Comparison of ENCODE assay signal across 10 cellular contexts in the genomic region with DNA sequence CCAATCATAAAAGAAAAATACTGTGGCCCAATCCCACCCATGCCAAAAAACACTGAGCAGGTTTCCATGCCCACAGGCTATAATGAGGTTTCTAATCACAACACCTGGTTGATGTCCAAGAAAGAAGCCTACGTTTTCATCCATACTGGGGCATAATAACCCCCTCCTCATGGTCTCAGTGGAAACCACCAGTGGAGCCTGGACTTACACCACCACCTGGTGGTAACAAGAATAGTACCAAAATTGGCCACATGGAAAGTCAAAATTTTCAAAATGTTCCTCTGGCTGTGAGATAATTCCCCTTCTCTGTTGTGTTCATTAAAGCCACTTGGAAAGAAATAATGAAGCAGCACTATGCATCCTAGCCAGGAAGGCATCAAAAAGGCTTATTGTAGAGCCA.
DNase-seq lines count a peak whose midpoint lies in the region; ATAC-seq and TF ChIP-seq lines count a peak whose summit lies in the region.
"Had no signal": no experiment of that assay in that cellular context is flagged by ENCODE, and none has a peak within 500 bp of the region (broad histone marks: within the 10 kb centered on the region; RNA-seq: fewer than 3 reads in every experiment).

No MANE protein-coding gene starts in this region.

- TF ChIP-seq CTCF in A673 (conservative IDR thresholded peaks at IDR 0.05; ENCODE audit: low read depth, low read length) (peak; percentile 30; the same call in 1 of the 2 replicates), GM12873 (IDR thresholded peaks at IDR 0.05; ENCODE audit: insufficient read depth, low read depth, low read length, missing control alignments) (peak; percentile 42), NB4 (IDR thresholded peaks at IDR 0.05; ENCODE audit: low read depth, low read length) (no peak), adrenal gland (IDR thresholded peaks at IDR 0.05) (no peak)

- H3K36me3 ChIP-seq in A673 (ENCODE audit: insufficient read depth, low read length, poor library complexity, severe bottlenecking), result no peaks in the 10 kb centered on the region
- no peaks in the 10 kb centered on the region for H3K36me3 ChIP-seq in adrenal gland (replicated peaks in 1 of 2)

- BruUV-seq in A673 (replicated peaks; lab: Mats Ljungman, UMichigan), result no TSS peak

- H3K27me3 ChIP-seq in A673 (replicated peaks; ENCODE audit: insufficient read depth, low read depth, low read length, poor library complexity), result no peaks in the 10 kb centered on the region
- H3K27me3 ChIP-seq in adrenal gland, result no peaks in the 10 kb centered on the region

- H3K27ac ChIP-seq in A673 (ENCODE audit: low read depth, low read length, poor library complexity, severe bottlenecking) (no peak overlapping the region), adrenal gland (no peak overlapping the region)

- intact Hi-C loops in A673 (cut with micrococcal nuclease; ENCODE audit: unreplicated experiment), result no loop called here
- intact Hi-C loops in adrenal gland (cut with DNase I), result no loop called here

- ATAC-seq in GM18873 (IDR thresholded peaks at IDR 0.05; ENCODE audit: low FRiP score, unreplicated experiment), result no peak
- ATAC-seq: activated naive CD4-positive, alpha-beta T cell treated with anti-CD3 and anti-CD28 coated beads, Interleukin-2, amount 50 U/mL, for 72 hours had no signal

- H3K4me3 ChIP-seq in A673 (ENCODE audit: low read depth, low read length, poor library complexity, severe bottlenecking) (no peak overlapping the region), NB4 (ENCODE audit: low read depth, low read length) (no peak overlapping the region), adrenal gland (no peak overlapping the region)

- DNase-seq in A673 (ENCODE audit: low spot score), result peak; percentile 5
- DNase-seq in NB4 (ENCODE audit: low read depth), result peak; percentile 19
- peak; percentile 1 for DNase-seq in erythroblast (lab: John Stamatoyannopoulos, UW)
- DNase-seq in NCI-H2029 treated with DMSO at 0.1 percent for 48 hours (lab: John Stamatoyannopoulos, UW), result no peak
- DNase-seq in adrenal gland, result no peak
- no peak for DNase-seq in activated CD4-positive, alpha-beta T cell treated with anti-CD3 and anti-CD28 coated beads for 4 hours
- DNase-seq: activated CD4-positive, CD25-positive, alpha-beta regulatory T cell had no signal

- H3K4me1 ChIP-seq in A673 (ENCODE audit: insufficient read depth, low read length, poor library complexity, severe bottlenecking) (no peaks in the 10 kb centered on the region), adrenal gland (replicated peaks in 1 of 2) (no peaks in the 10 kb centered on the region)

- no peak for TF ChIP-seq POLR2A in NB4 (IDR thresholded peaks at IDR 0.05; ENCODE audit: extremely low read depth, insufficient read length)
- TF ChIP-seq POLR2A in erythroblast (IDR thresholded peaks at IDR 0.05; ENCODE audit: low read length), result no peak
- no peak for TF ChIP-seq POLR2A in adrenal gland (IDR thresholded peaks at IDR 0.05)

- H3K9me3 ChIP-seq in A673 (ENCODE audit: low read depth, low read length, poor library complexity, severe bottlenecking) (no peaks in the 10 kb centered on the region), adrenal gland (replicated peaks in 1 of 3) (no peaks in the 10 kb centered on the region)

- POLR2A ChIA-PET in A673 (lab: Charles Lee; ENCODE audit: low non-redundant PET), result no interaction called here

- CTCF ChIA-PET in A673 (lab: Charles Lee), result no interaction called here

- WGBS in adrenal gland, 4 donors, result 15 to 36% (median 29%) methylated on average over 1 of the region's 1 CpG

Comparison
In these comparisons a context has a peak if more than half of its experiments do, and no peak if none do; other contexts are left out.
1. DNase-seq: peak in A673 (single experiment), NB4 (single experiment) and erythroblast (2 of 2); none in NCI-H2029 treated with DMSO at 0.1 percent for 48 hours (single experiment), adrenal gland (0 of 7) and activated CD4-positive, alpha-beta T cell treated with anti-CD3 and anti-CD28 coated beads for 4 hours (0 of 2).
2. CTCF ChIP-seq: peak in A673 (single experiment) and GM12873 (single experiment); none in NB4 (single experiment) and adrenal gland (0 of 6).